Comparison of ENCODE assay signal across 15 cellular contexts in genomic region chr13:74274946-74275345, GRCh38.
"Had no signal": no experiment of that assay in that cellular context is flagged by ENCODE, and none has a peak within 500 bp of the region (broad histone marks: within the 10 kb centered on the region; RNA-seq: fewer than 3 reads in every experiment).

No MANE protein-coding gene starts in this region.

- H3K36me3 ChIP-seq: brain microvascular endothelial cell, heart right ventricle, left ventricle myocardium inferior, sigmoid colon, WERI-Rb-1 had no signal

- H3K4me1 ChIP-seq: heart right ventricle, left ventricle myocardium inferior, sigmoid colon had no signal

- ATAC-seq: natural killer cell had no signal

- H3K27ac ChIP-seq: brain microvascular endothelial cell, coronary artery, heart right ventricle, left ventricle myocardium inferior, sigmoid colon, WERI-Rb-1 had no signal

- H3K4me3 ChIP-seq: coronary artery, heart right ventricle, left ventricle myocardium inferior, sigmoid colon had no signal

- H3K27me3 ChIP-seq: brain microvascular endothelial cell, heart right ventricle, sigmoid colon had no signal

- DNase-seq: activated CD4-positive, alpha-beta T cell treated with anti-CD3 and anti-CD28 coated beads, Interleukin-2, amount 50 U/mL, for 48 hours; activated gamma-delta T cell treated with Interleukin-2 at 50 U/mL for 16 hours; activated naive CD8-positive, alpha-beta T cell treated with anti-CD3 and anti-CD28 coated beads, Interleukin-2, amount 10 ng/mL, durations not matched to agents 7 days and 5 days; anterior cingulate cortex; brain microvascular endothelial cell; heart right ventricle; kidney glomerular epithelial cell; left ventricle myocardium inferior; natural killer cell; sigmoid colon; stimulated activated CD8-positive, alpha-beta memory T cell treated with anti-CD3 and anti-CD28 coated beads, Interleukin-4, amount 100 ng/mL, for 48 hours; stimulated activated naive CD4-positive, alpha-beta T cell; T-helper 2 cell; WERI-Rb-1 had no signal
